In genomic region chr5:179731791-179732411, GRCh38 we compare ENCODE assay signal across 8 cellular contexts. TPM values are rescaled to one million over a fixed set of nuclear protein-coding genes. Genes with fewer than 3 reads are reported as not detected.
DNase-seq lines count a peak whose midpoint lies in the region; ATAC-seq, FAIRE-seq and TF ChIP-seq lines count a peak whose summit lies in the region.

No MANE protein-coding gene starts in this region.

- no peaks in the 10 kb centered on the region for H3K9me3 ChIP-seq in breast epithelium

- peak overlapping the region; percentile 96 for H3K27ac ChIP-seq in breast epithelium

- H3K27me3 Mint-ChIP-seq in memory B cell: no peaks in the 10 kb centered on the region
- no peaks in the 10 kb centered on the region for H3K27me3 Mint-ChIP-seq in stimulated activated naive CD8-positive, alpha-beta T cell treated with anti-CD3 and anti-CD28 coated beads, Interleukin-15, amount 100 ng/mL, for 72 hours

- H3K4me3 ChIP-seq in breast epithelium: peak overlapping the region; percentile 84 to 96 (median 94)

- no peak for TF ChIP-seq POLR2A in breast epithelium (IDR thresholded peaks at IDR 0.05)

- H3K4me3 Mint-ChIP-seq in memory B cell: peak overlapping the region; percentile 82
- H3K4me3 Mint-ChIP-seq in stimulated activated naive CD8-positive, alpha-beta T cell treated with anti-CD3 and anti-CD28 coated beads, Interleukin-15, amount 100 ng/mL, for 72 hours: peak overlapping the region; percentile 75 to 81

- DNase-seq in activated T-cell treated with anti-CD3 and anti-CD28 coated beads for 48 hours (ENCODE audit: low read depth): peak; percentile 15
- no peak for DNase-seq in activated T-cell treated with anti-CD3 and anti-CD28 coated beads for 4 hours
- DNase-seq in RCC 7860 (ENCODE audit: low spot score): peak; percentile 72
- peak in 1 of 2 donors; percentile 33 for DNase-seq in breast epithelium (ENCODE audit: low spot score in 2 of 2)
- DNase-seq in memory B cell (ENCODE audit: low spot score in 2 of 2): peak in 1 of 2 donors; percentile 13
- no peak for DNase-seq in stimulated activated naive CD8-positive, alpha-beta T cell treated with anti-CD3 and anti-CD28 coated beads, Interleukin-15, amount 100 ng/mL, for 72 hours
- DNase-seq in Ammon's horn (ENCODE audit: low spot score): no peak

- ATAC-seq in HG03025 (IDR thresholded peaks at IDR 0.05; ENCODE audit: low FRiP score, unreplicated experiment): peak; percentile 16
- ATAC-seq in memory B cell (ENCODE audit: low read depth): peak; percentile 3
- peak; percentile 59 for ATAC-seq in stimulated activated naive CD8-positive, alpha-beta T cell treated with anti-CD3 and anti-CD28 coated beads, Interleukin-15, amount 100 ng/mL, for 72 hours

- no peaks in the 10 kb centered on the region for H3K27me3 ChIP-seq in breast epithelium

- peaks cover 15% of the 10 kb centered on the region for H3K36me3 Mint-ChIP-seq in memory B cell

- H3K36me3 ChIP-seq in breast epithelium: peaks cover 4% of the 10 kb centered on the region

- TF ChIP-seq CTCF in breast epithelium (IDR thresholded peaks at IDR 0.05): no peak

- H3K9me3 Mint-ChIP-seq in memory B cell: no peaks in the 10 kb centered on the region
- H3K9me3 Mint-ChIP-seq in stimulated activated naive CD8-positive, alpha-beta T cell treated with anti-CD3 and anti-CD28 coated beads, Interleukin-15, amount 100 ng/mL, for 72 hours: no peaks in the 10 kb centered on the region

- FAIRE-seq in RCC 7860 (lab: Jason Lieb, UNC): no peak

- H3K4me1 Mint-ChIP-seq in memory B cell: peaks cover 17% of the 10 kb centered on the region
- peaks cover 38% of the 10 kb centered on the region for H3K4me1 Mint-ChIP-seq in stimulated activated naive CD8-positive, alpha-beta T cell treated with anti-CD3 and anti-CD28 coated beads, Interleukin-15, amount 100 ng/mL, for 72 hours

- peaks cover 4 to 13% of the 10 kb centered on the region in 2 donors for H3K4me1 ChIP-seq in breast epithelium

- H3K27ac Mint-ChIP-seq in memory B cell: peak overlapping the region; percentile 86
- H3K27ac Mint-ChIP-seq in stimulated activated naive CD8-positive, alpha-beta T cell treated with anti-CD3 and anti-CD28 coated beads, Interleukin-15, amount 100 ng/mL, for 72 hours: peak overlapping the region; percentile 90 to 98

- intact Hi-C loops in breast epithelium (cut with DNase I; ENCODE audit: low total_unique reads): no loop called here

RNA-seq across cellular contexts. Expression of gene MAML1, which starts 0.7 kb away (rescaled TPM):
- total RNA-seq in breast epithelium: 10 to 100 TPM; 16.3 to 22.4 (median 21.0) TPM

RNA-seq across cellular contexts. Expression of gene CANX, which starts 33.1 kb away (rescaled TPM):
- 100 to 1,000 TPM; 379 to 416 (median 381) TPM for total RNA-seq in breast epithelium

RNA-seq across cellular contexts. Expression of gene CBY3, which starts 51.1 kb away (rescaled TPM):
- total RNA-seq in breast epithelium: not detected

Comparison
In these comparisons a context has a peak if more than half of its experiments do, and no peak if none do; other contexts are left out.
1. DNase-seq: peak in activated T-cell treated with anti-CD3 and anti-CD28 coated beads for 48 hours (single experiment) and RCC 7860 (single experiment); none in activated T-cell treated with anti-CD3 and anti-CD28 coated beads for 4 hours (single experiment), stimulated activated naive CD8-positive, alpha-beta T cell treated with anti-CD3 and anti-CD28 coated beads, Interleukin-15, amount 100 ng/mL, for 72 hours (0 of 2) and Ammon's horn (single experiment).
2. ATAC-seq: peak in every context shown above with its lines; median percentile 59 in stimulated activated naive CD8-positive, alpha-beta T cell treated with anti-CD3 and anti-CD28 coated beads, Interleukin-15, amount 100 ng/mL, for 72 hours; 16 in HG03025; 3 in memory B cell.